Comparison of ENCODE assay signal across 10 cellular contexts in genomic region chr3:128786434-128787020, GRCh38.
DNase-seq lines count a peak whose midpoint lies in the region; ATAC-seq, FAIRE-seq and TF ChIP-seq lines count a peak whose summit lies in the region.
"Had no signal": no experiment of that assay in that cellular context is flagged by ENCODE, and none has a peak within 500 bp of the region (broad histone marks: within the 10 kb centered on the region; RNA-seq: fewer than 3 reads in every experiment).

No MANE protein-coding gene starts in this region.

- H3K9me3 ChIP-seq in subcutaneous abdominal adipose tissue (ENCODE audit: control insufficient read depth in 5 of 5, low read length in 5 of 5) (no peaks in the 10 kb centered on the region), OCI-LY7 (ENCODE audit: low read length) (no peaks in the 10 kb centered on the region)
- H3K9me3 ChIP-seq: BLaER1 had no signal

- H3K27me3 ChIP-seq in subcutaneous abdominal adipose tissue (ENCODE audit: control insufficient read depth in 5 of 5, insufficient read depth in 4 of 5, low read length in 5 of 5), result no peaks in the 10 kb centered on the region
- H3K27me3 ChIP-seq: BLaER1 had no signal

- H2AFZ ChIP-seq in OCI-LY7 (ENCODE audit: low read length), result no peak overlapping the region

- no peak overlapping the region for H3K9ac ChIP-seq in subcutaneous abdominal adipose tissue (ENCODE audit: low read length in 5 of 5)
- H3K9ac ChIP-seq: BLaER1 had no signal

- H3K9me2 ChIP-seq in OCI-LY7 (ENCODE audit: insufficient read depth, low read length), result no peaks in the 10 kb centered on the region

- peaks cover 9% of the 10 kb centered on the region for H3K36me3 Mint-ChIP-seq in activated naive CD4-positive, alpha-beta T cell treated with anti-CD3 and anti-CD28 coated beads, Interleukin-2, amount 50 U/mL, for 24 hours
- peaks cover under 1% of the 10 kb centered on the region for H3K36me3 Mint-ChIP-seq in activated naive CD8-positive, alpha-beta T cell treated with anti-CD3 and anti-CD28 coated beads, Interleukin-2, amount 10 ng/mL, durations not matched to agents 7 days and 5 days

- no peak overlapping the region for H3K4me2 ChIP-seq in OCI-LY7 (ENCODE audit: low read length)
- H3K4me2 ChIP-seq: BLaER1 had no signal

- H3K27ac Mint-ChIP-seq in activated naive CD4-positive, alpha-beta T cell treated with anti-CD3 and anti-CD28 coated beads, Interleukin-2, amount 50 U/mL, for 24 hours, result peak overlapping the region; percentile 99
- peak overlapping the region; percentile 99 for H3K27ac Mint-ChIP-seq in activated naive CD8-positive, alpha-beta T cell treated with anti-CD3 and anti-CD28 coated beads, Interleukin-2, amount 10 ng/mL, durations not matched to agents 7 days and 5 days

- no peak for TF ChIP-seq CTCF in OCI-LY7 (conservative IDR thresholded peaks at IDR 0.05; ENCODE audit: low read length)

- H3K36me3 ChIP-seq in subcutaneous abdominal adipose tissue (ENCODE audit: control insufficient read depth in 5 of 5, insufficient read depth in 5 of 5, low read length in 5 of 5), result no peaks in the 10 kb centered on the region
- H3K36me3 ChIP-seq in OCI-LY7 (ENCODE audit: insufficient read depth, low read length), result no peaks in the 10 kb centered on the region

- no peak for FAIRE-seq in frontal cortex (lab: Jason Lieb, UNC)

- peak overlapping the region; percentile 85 for H3K4me3 Mint-ChIP-seq in activated naive CD4-positive, alpha-beta T cell treated with anti-CD3 and anti-CD28 coated beads, Interleukin-2, amount 50 U/mL, for 24 hours
- H3K4me3 Mint-ChIP-seq in activated naive CD8-positive, alpha-beta T cell treated with anti-CD3 and anti-CD28 coated beads, Interleukin-2, amount 10 ng/mL, durations not matched to agents 7 days and 5 days, result no peak overlapping the region

- CTCF ChIA-PET in OCI-LY7 (lab: Charles Lee; ENCODE audit: unreplicated experiment), result no interaction called here

- POLR2A ChIA-PET in activated naive CD8-positive, alpha-beta T cell treated with anti-CD3 and anti-CD28 coated beads, Interleukin-2, amount 10 ng/mL, durations not matched to agents 7 days and 5 days (lab: Charles Lee), result interaction anchor here (1.2 kb wide), 1 partner anchor 59 kb away, joined by 5 read pairs; no protein-coding TSS in a partner anchor
- POLR2A ChIA-PET in OCI-LY7 (lab: Charles Lee), result interaction anchor here (0.6 to 1.5 kb wide), 2 partner anchors 106 to 148 kb away, joined by 3 to 4 read pairs; no protein-coding TSS in a partner anchor

- intact Hi-C loops in left ventricle myocardium superior (cut with micrococcal nuclease), result loop anchor here (10.0 kb wide), 1 partner anchor 52 kb away; no protein-coding TSS in a partner anchor
- intact Hi-C loops in OCI-LY7 (cut with micrococcal nuclease; ENCODE audit: unreplicated experiment), result no loop called here

- DNase-seq in activated naive CD4-positive, alpha-beta T cell (lab: John Stamatoyannopoulos, UW), result no peak
- no peak for DNase-seq in activated naive CD8-positive, alpha-beta T cell treated with anti-CD3 and anti-CD28 coated beads, Interleukin-2, amount 10 ng/mL, durations not matched to agents 7 days and 5 days
- no peak for DNase-seq in left ventricle myocardium superior
- DNase-seq in frontal cortex (ENCODE audit: low spot score in 2 of 2), result no peak
- no peak for DNase-seq in OCI-LY7 (ENCODE audit: low spot score)
- DNase-seq: NCI-H1105 treated with DMSO at 0.1 percent for 48 hours had no signal

- H3K4me1 Mint-ChIP-seq in activated naive CD4-positive, alpha-beta T cell treated with anti-CD3 and anti-CD28 coated beads, Interleukin-2, amount 50 U/mL, for 24 hours, result peaks cover 93% of the 10 kb centered on the region
- H3K4me1 Mint-ChIP-seq in activated naive CD8-positive, alpha-beta T cell treated with anti-CD3 and anti-CD28 coated beads, Interleukin-2, amount 10 ng/mL, durations not matched to agents 7 days and 5 days, result peaks cover 63% of the 10 kb centered on the region

- H4K20me1 ChIP-seq in OCI-LY7 (ENCODE audit: insufficient read depth, low read length), result peaks cover 14% of the 10 kb centered on the region

- H3K27ac ChIP-seq in subcutaneous abdominal adipose tissue (ENCODE audit: low read depth, low read length) (peak overlapping the region; percentile 11), OCI-LY7 (ENCODE audit: low read depth, low read length, poor library complexity, severe bottlenecking) (no peak overlapping the region)
- H3K27ac ChIP-seq: BLaER1 had no signal

- ATAC-seq in activated naive CD8-positive, alpha-beta T cell treated with anti-CD3 and anti-CD28 coated beads, Interleukin-2, amount 10 ng/mL, durations not matched to agents 7 days and 5 days (ENCODE audit: low read depth), result no peak
- ATAC-seq in left ventricle myocardium superior, result peak; percentile 25
- no peak for ATAC-seq in HG03571 (IDR thresholded peaks at IDR 0.05; ENCODE audit: unreplicated experiment)

- H3K4me3 ChIP-seq in subcutaneous abdominal adipose tissue (ENCODE audit: low read depth in 1 of 5, low read length in 5 of 5), result peak overlapping the region in 2 of 5 donors; percentile 2 to 13
- H3K4me3 ChIP-seq in OCI-LY7 (ENCODE audit: low read depth, low read length, poor library complexity, severe bottlenecking), result no peak overlapping the region
- H3K4me3 ChIP-seq: BLaER1 had no signal

- H3K27me3 Mint-ChIP-seq in activated naive CD4-positive, alpha-beta T cell treated with anti-CD3 and anti-CD28 coated beads, Interleukin-2, amount 50 U/mL, for 24 hours, result no peaks in the 10 kb centered on the region
- H3K27me3 Mint-ChIP-seq in activated naive CD8-positive, alpha-beta T cell treated with anti-CD3 and anti-CD28 coated beads, Interleukin-2, amount 10 ng/mL, durations not matched to agents 7 days and 5 days, result no peaks in the 10 kb centered on the region

- H3K79me2 ChIP-seq in OCI-LY7 (ENCODE audit: insufficient read depth, low read depth, low read length), result peaks cover 42% of the 10 kb centered on the region; the same call in 1 of the 2 replicates

- H3K9me3 Mint-ChIP-seq in activated naive CD4-positive, alpha-beta T cell treated with anti-CD3 and anti-CD28 coated beads, Interleukin-2, amount 50 U/mL, for 24 hours, result no peaks in the 10 kb centered on the region
- no peaks in the 10 kb centered on the region for H3K9me3 Mint-ChIP-seq in activated naive CD8-positive, alpha-beta T cell treated with anti-CD3 and anti-CD28 coated beads, Interleukin-2, amount 10 ng/mL, durations not matched to agents 7 days and 5 days

- BruUV-seq in OCI-LY7 (replicated peaks; lab: Mats Ljungman, UMichigan), result no TSS peak

- H3K4me1 ChIP-seq in subcutaneous abdominal adipose tissue (ENCODE audit: control insufficient read depth in 5 of 5, insufficient read depth in 5 of 5, low read length in 5 of 5) (peaks cover 6 to 54% (median 39%) of the 10 kb centered on the region in 5 donors), OCI-LY7 (ENCODE audit: insufficient read depth, low read length, poor library complexity, severe bottlenecking) (peaks cover 11% of the 10 kb centered on the region)
